ENCODE assay signal across 8 cellular contexts in the genomic region with DNA sequence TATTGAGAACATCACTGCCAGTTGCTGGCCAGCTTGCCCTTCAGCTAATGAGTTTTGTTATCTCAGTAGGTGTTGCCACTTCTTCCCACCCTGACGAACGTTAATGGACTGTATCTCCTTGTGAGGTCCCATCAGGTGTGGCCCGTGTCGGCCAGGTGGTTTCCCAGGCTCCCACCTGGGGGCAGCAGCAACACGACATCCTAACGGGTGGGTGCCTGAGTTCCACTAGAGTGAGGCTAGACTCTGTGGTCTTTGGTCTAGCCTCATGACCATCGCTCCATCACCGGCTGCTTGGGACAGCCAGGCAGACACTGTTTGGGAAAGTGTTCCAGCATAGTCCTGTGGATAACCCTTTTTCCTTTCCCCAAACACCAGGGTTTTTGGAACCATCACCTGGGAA. TPM values are rescaled to one million over a fixed set of nuclear protein-coding genes. Genes with fewer than 3 reads are reported as not detected.
DNase-seq lines count a peak whose midpoint lies in the region; ATAC-seq and TF ChIP-seq lines count a peak whose summit lies in the region.

No MANE protein-coding gene starts in this region.

- peak; percentile 11; the same call in 1 of the 2 replicates for TF ChIP-seq RAD21 in HCT116 (IDR thresholded peaks at IDR 0.05; ENCODE audit: low read depth)

- peak overlapping the region; percentile 79 for H3K4me3 Mint-ChIP-seq in neural crest cell

- H3K27ac Mint-ChIP-seq in neural crest cell (ENCODE audit: unreplicated experiment) = no peak overlapping the region

- H3K36me3 Mint-ChIP-seq in neural crest cell (ENCODE audit: low read depth) = no peaks in the 10 kb centered on the region

- no TSS peak for BruUV-seq in HCT116 (replicated peaks; lab: Mats Ljungman, UMichigan)

- H3K9me3 Mint-ChIP-seq in neural crest cell = no peaks in the 10 kb centered on the region

- no peak for TF ChIP-seq POLR2A in HCT116 (IDR thresholded peaks at IDR 0.05; ENCODE audit: borderline replicate concordance, extremely low read depth, insufficient read depth, insufficient read length)
- TF ChIP-seq POLR2A in adrenal gland (IDR thresholded peaks at IDR 0.05) = no peak

- H3K79me2 ChIP-seq in DOHH2 (ENCODE audit: control insufficient read depth, low read length) (no peaks in the 10 kb centered on the region), HCT116 (ENCODE audit: insufficient read depth, low read length) (no peaks in the 10 kb centered on the region)

- no peaks in the 10 kb centered on the region for H3F3A ChIP-seq in DOHH2 (ENCODE audit: control insufficient read depth, insufficient read depth)

- peak overlapping the region; percentile 83 for H3K4me3 ChIP-seq in DOHH2 (ENCODE audit: low read length)
- H3K4me3 ChIP-seq in HCT116 (replicated peaks in 1 of 2; ENCODE audit: low read depth in 1 of 2, low read length in 2 of 2) = no peak overlapping the region
- no peak overlapping the region for H3K4me3 ChIP-seq in adrenal gland
- no peak overlapping the region for H3K4me3 ChIP-seq in colonic mucosa

- 86 to 92% (median 91%) methylated on average over 5 to 8 of the region's 8 CpGs for WGBS in adrenal gland, 4 donors

- H4K20me1 ChIP-seq in DOHH2 (ENCODE audit: control insufficient read depth, insufficient read depth, low read depth, low read length) (no peaks in the 10 kb centered on the region), HCT116 (ENCODE audit: insufficient read depth) (no peaks in the 10 kb centered on the region)

- H3K9me3 ChIP-seq in DOHH2 (ENCODE audit: control insufficient read depth, insufficient read depth, low read length) = no peaks in the 10 kb centered on the region
- no peaks in the 10 kb centered on the region for H3K9me3 ChIP-seq in HCT116 (ENCODE audit: control insufficient read depth in 1 of 2, insufficient read depth in 1 of 2, low read depth in 1 of 2, low read length in 2 of 2)
- no peaks in the 10 kb centered on the region for H3K9me3 ChIP-seq in adrenal gland (replicated peaks in 1 of 3)
- no peaks in the 10 kb centered on the region for H3K9me3 ChIP-seq in colonic mucosa

- H3K4me1 ChIP-seq in DOHH2 (ENCODE audit: control insufficient read depth, low read length) (peaks cover 18% of the 10 kb centered on the region), HCT116 (ENCODE audit: control insufficient read depth in 1 of 2, insufficient read depth in 2 of 2, low read length in 2 of 2) (peaks cover 0 to 21% of the 10 kb centered on the region in 2 experiments; a peak in 2 of 4 replicates), adrenal gland (replicated peaks in 1 of 2) (peaks cover 8 to 30% of the 10 kb centered on the region in 2 donors), colonic mucosa (no peaks in the 10 kb centered on the region)

- no peaks in the 10 kb centered on the region for H3K36me3 ChIP-seq in DOHH2 (ENCODE audit: control insufficient read depth, low read length)
- no peaks in the 10 kb centered on the region for H3K36me3 ChIP-seq in HCT116 (ENCODE audit: control insufficient read depth in 1 of 2, insufficient read depth in 2 of 2, low read length in 2 of 2)
- H3K36me3 ChIP-seq in adrenal gland (replicated peaks in 1 of 2) = no peaks in the 10 kb centered on the region
- H3K36me3 ChIP-seq in colonic mucosa = no peaks in the 10 kb centered on the region

- H3K4me1 Mint-ChIP-seq in neural crest cell = peaks cover 12% of the 10 kb centered on the region

- H3K27me3 Mint-ChIP-seq in neural crest cell (ENCODE audit: low read depth) = no peaks in the 10 kb centered on the region

- TF ChIP-seq CTCF in DOHH2 (IDR thresholded peaks at IDR 0.05; ENCODE audit: low read depth, low read length, poor library complexity, severe bottlenecking) (peak; percentile 28), HCT116 (IDR thresholded peaks at IDR 0.05 in 2 of 3, conservative IDR thresholded peaks at IDR 0.05 in 1 of 3; ENCODE audit: borderline replicate concordance in 1 of 3, insufficient read depth in 1 of 3, low read depth in 2 of 3, low read length in 2 of 3) (peak in 2 of 3 experiments; percentile 21 to 27; a peak in 2 of 6 replicates), adrenal gland (IDR thresholded peaks at IDR 0.05) (no peak), neural crest cell (conservative IDR thresholded peaks at IDR 0.05) (no peak), colonic mucosa (IDR thresholded peaks at IDR 0.05) (no peak)

- no peak for DNase-seq in HCT116 (ENCODE audit: low read depth, low spot score)
- DNase-seq in adrenal gland = no peak
- no peak for DNase-seq in neural crest cell (ENCODE audit: low read depth, low spot score)
- no peak for DNase-seq in NCI-H345 (lab: John Stamatoyannopoulos, UW)
- DNase-seq in colonic mucosa = no peak

- no peak overlapping the region for H3K27ac ChIP-seq in DOHH2 (ENCODE audit: low read depth, low read length)
- H3K27ac ChIP-seq in HCT116 (ENCODE audit: low read depth, low read length) = no peak overlapping the region
- H3K27ac ChIP-seq in adrenal gland = peak overlapping the region in 3 of 5 donors; percentile 91 to 96 (median 94)
- no peak overlapping the region for H3K27ac ChIP-seq in colonic mucosa

- POLR2A ChIA-PET in HCT116 (lab: Charles Lee) = no interaction called here

- CTCF ChIA-PET in HCT116 (lab: Charles Lee) = interaction anchor here (1.2 kb wide), 1 partner anchor 160 kb away, joined by 3 read pairs; no protein-coding TSS in a partner anchor

- H2AFZ ChIP-seq in HCT116 (ENCODE audit: low read depth, low read length, poor library complexity, severe bottlenecking) = no peak overlapping the region

- RAD21 ChIA-PET in HCT116 (lab: Charles Lee; ENCODE audit: low non-redundant PET in 1 of 2, low total read pairs in 2 of 2, uncharacterized antibody in 2 of 2, unreplicated experiment in 2 of 2) = no interaction called here

- peak; percentile 70 for ATAC-seq in HCT116
- ATAC-seq in HG03045 (IDR thresholded peaks at IDR 0.05; ENCODE audit: unreplicated experiment) = no peak
- no peak for ATAC-seq in HG03280 (IDR thresholded peaks at IDR 0.05; ENCODE audit: unreplicated experiment)

- peak overlapping the region; percentile 98 for H3K4me2 ChIP-seq in DOHH2 (ENCODE audit: low read length)
- no peak overlapping the region for H3K4me2 ChIP-seq in HCT116 (ENCODE audit: low read length)

- H3K9me2 ChIP-seq in DOHH2 (replicated peaks; ENCODE audit: control insufficient read depth, low read length) = no peaks in the 10 kb centered on the region
- H3K9me2 ChIP-seq in HCT116 (ENCODE audit: insufficient read depth) = no peaks in the 10 kb centered on the region

- H3K27me3 ChIP-seq in DOHH2 (ENCODE audit: control insufficient read depth, low read length) = peaks cover 15% of the 10 kb centered on the region
- no peaks in the 10 kb centered on the region for H3K27me3 ChIP-seq in HCT116 (ENCODE audit: insufficient read depth, low read length)
- no peaks in the 10 kb centered on the region for H3K27me3 ChIP-seq in adrenal gland
- no peaks in the 10 kb centered on the region for H3K27me3 ChIP-seq in colonic mucosa

- H3K9ac ChIP-seq in HCT116 (ENCODE audit: low read length) (no peak overlapping the region), colonic mucosa (ENCODE audit: low read depth in 2 of 2, low read length in 2 of 2) (no peak overlapping the region)

- intact Hi-C loops in HCT116 (cut with micrococcal nuclease) = no loop called here
- intact Hi-C loops in adrenal gland (cut with DNase I) = no loop called here
- intact Hi-C loops in colonic mucosa (cut with DNase I) = loop anchor here (5.0 kb wide), 1 partner anchor 41 kb away; no protein-coding TSS in a partner anchor

TF ChIP-seq in HCT116, 20 proteins besides CTCF, POLR2A, EP300 and RAD21 (continues in another document):
- no peak for TF ChIP-seq YY1 (IDR thresholded peaks at IDR 0.05; ENCODE audit: extremely low read depth, insufficient replicate concordance, low read depth, low read length)
- TF ChIP-seq POLR2AphosphoS5 (IDR thresholded peaks at IDR 0.05; ENCODE audit: low read depth, low read length) = no peak
- TF ChIP-seq ATF3 (IDR thresholded peaks at IDR 0.05) = no peak
- TF ChIP-seq, protein P1, sequence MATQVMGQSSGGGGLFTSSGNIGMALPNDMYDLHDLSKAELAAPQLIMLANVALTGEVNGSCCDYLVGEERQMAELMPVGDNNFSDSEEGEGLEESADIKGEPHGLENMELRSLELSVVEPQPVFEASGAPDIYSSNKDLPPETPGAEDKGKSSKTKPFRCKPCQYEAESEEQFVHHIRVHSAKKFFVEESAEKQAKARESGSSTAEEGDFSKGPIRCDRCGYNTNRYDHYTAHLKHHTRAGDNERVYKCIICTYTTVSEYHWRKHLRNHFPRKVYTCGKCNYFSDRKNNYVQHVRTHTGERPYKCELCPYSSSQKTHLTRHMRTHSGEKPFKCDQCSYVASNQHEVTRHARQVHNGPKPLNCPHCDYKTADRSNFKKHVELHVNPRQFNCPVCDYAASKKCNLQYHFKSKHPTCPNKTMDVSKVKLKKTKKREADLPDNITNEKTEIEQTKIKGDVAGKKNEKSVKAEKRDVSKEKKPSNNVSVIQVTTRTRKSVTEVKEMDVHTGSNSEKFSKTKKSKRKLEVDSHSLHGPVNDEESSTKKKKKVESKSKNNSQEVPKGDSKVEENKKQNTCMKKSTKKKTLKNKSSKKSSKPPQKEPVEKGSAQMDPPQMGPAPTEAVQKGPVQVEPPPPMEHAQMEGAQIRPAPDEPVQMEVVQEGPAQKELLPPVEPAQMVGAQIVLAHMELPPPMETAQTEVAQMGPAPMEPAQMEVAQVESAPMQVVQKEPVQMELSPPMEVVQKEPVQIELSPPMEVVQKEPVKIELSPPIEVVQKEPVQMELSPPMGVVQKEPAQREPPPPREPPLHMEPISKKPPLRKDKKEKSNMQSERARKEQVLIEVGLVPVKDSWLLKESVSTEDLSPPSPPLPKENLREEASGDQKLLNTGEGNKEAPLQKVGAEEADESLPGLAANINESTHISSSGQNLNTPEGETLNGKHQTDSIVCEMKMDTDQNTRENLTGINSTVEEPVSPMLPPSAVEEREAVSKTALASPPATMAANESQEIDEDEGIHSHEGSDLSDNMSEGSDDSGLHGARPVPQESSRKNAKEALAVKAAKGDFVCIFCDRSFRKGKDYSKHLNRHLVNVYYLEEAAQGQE (IDR thresholded peaks at IDR 0.05; ENCODE audit: low read depth) = no peak
- TF ChIP-seq ZNF274 (IDR thresholded peaks at IDR 0.05; ENCODE audit: low read depth, low read length) = no peak
- TF ChIP-seq SIN3A (IDR thresholded peaks at IDR 0.05; ENCODE audit: low read depth) = no peak

RNA-seq across cellular contexts. Expression of gene LCMT1, which starts 45.6 kb away (rescaled TPM):
- total RNA-seq in HCT116 (2021; ENCODE audit: unreplicated experiment) = 52.4 TPM
- polyA plus RNA-seq in HCT116 (2012) = 56.7 and 66.9 TPM in 2 replicates
- total RNA-seq in adrenal gland = 10 to 100 TPM; 28.1 to 58.4 (median 42.2) TPM
- 10 to 100 TPM; 44.4 to 47.9 (median 45.5) TPM for polyA plus RNA-seq in adrenal gland
- total RNA-seq in neural crest cell = 49.9 and 52.2 TPM in 2 replicates
- total RNA-seq in colonic mucosa = 10 to 100 TPM; 46.9 to 47.6 TPM

RNA-seq across cellular contexts. Expression of gene ARHGAP17, which starts 50.7 kb away (rescaled TPM):
- 45.5 TPM for total RNA-seq in HCT116 (2021; ENCODE audit: unreplicated experiment)
- 22.2 TPM in 2 replicates for polyA plus RNA-seq in HCT116 (2012)
- total RNA-seq in adrenal gland = 100 to 1,000 TPM in 1 of 8 donors, 10 to 100 TPM in 7; 42.7 to 105 (median 71.0) TPM
- polyA plus RNA-seq in adrenal gland = 100 to 1,000 TPM in 1 of 3 donors, 10 to 100 TPM in 2; 84.3 to 103 (median 87.3) TPM
- total RNA-seq in neural crest cell = 95.8 and 98.7 TPM in 2 replicates
- total RNA-seq in colonic mucosa = 100 to 1,000 TPM in 1 of 2 donors, 10 to 100 TPM in 1; 97.4 to 109 TPM

Comparison
In these comparisons a context has a peak if more than half of its experiments do, and no peak if none do; other contexts are left out.
1. H3K27ac ChIP-seq: peak in adrenal gland (3 of 5); none in DOHH2 (single experiment), HCT116 (single experiment) and colonic mucosa (single experiment).
2. CTCF ChIP-seq: peak in DOHH2 (single experiment) and HCT116 (2 of 3); none in adrenal gland (0 of 6), neural crest cell (single experiment) and colonic mucosa (single experiment).